In the genomic region with DNA sequence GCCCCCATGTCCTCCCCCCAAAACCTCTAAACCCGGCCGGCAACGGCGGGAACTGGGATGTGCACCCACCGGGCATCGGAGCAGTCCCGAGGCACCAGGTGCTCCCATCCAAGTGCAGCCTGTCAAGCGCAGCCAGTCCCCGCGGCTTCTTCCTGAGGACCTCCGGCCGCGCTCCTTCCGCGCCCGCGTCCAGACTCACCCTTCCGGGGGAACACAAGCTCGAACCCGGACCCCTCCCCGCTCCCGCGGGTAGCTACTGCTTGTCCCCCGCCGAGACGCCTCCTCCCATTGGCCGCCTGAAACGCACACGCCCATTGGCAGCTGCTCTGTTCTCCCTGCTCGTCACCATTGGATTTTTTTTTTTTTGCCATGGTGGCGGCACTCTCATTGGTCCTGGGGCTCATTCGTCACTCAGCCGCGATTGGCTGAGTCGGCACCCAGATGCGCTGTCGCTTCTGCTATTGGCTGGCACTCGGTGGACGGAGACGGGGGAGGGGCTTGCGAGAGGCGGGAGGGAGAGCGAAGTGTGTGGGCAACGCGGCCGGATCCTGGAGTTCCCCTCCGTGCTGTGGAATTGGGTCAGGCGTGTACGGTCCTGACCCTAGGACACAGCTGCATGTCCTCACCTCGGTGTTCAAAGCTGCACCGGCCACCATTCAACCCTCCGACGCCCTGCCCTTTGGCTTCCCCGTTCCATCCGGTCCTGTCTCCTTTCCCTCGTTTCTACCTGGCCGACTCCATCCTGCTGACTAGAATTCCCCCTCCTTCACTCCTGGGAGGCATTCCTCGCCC, we compare ENCODE assay signal across 1 cellular context.
TF ChIP-seq lines count a peak whose summit lies in the region.

Gene TYK2 (minus strand): TSS at position 262 of the 792 bp plus-strand sequence. CDS start 2,166 bp downstream, outside the sequence.

TF ChIP-seq in K562, 482 proteins besides CTCF, POLR2A, EP300 and RAD21 (continued from another document and continues in another):
- TF ChIP-seq EGR1 (conservative IDR thresholded peaks at IDR 0.05) (peak; percentile 68), RCOR1 (IDR thresholded peaks at IDR 0.05; ENCODE audit: borderline replicate concordance in 1 of 2, low read depth in 2 of 2, low read length in 2 of 2) (no peak), ZNF695 (CRISPR knock-in tag; IDR thresholded peaks at IDR 0.05) (no peak), POLR2G (IDR thresholded peaks at IDR 0.05; ENCODE audit: low read depth, low read length) (peak; percentile 94), ESRRA (IDR thresholded peaks at IDR 0.05; ENCODE audit: borderline replicate concordance, low read depth) (peak; percentile 8; the same call in 1 of the 2 replicates), MBD2 (IDR thresholded peaks at IDR 0.05; ENCODE audit: borderline replicate concordance, low read depth) (peak; percentile 99), PRPF4 (IDR thresholded peaks at IDR 0.05; ENCODE audit: insufficient read depth, low read depth, low read length, poor library complexity, severe bottlenecking) (no peak), NFRKB (IDR thresholded peaks at IDR 0.05; ENCODE audit: low read depth) (peak; percentile 69), ATF4 (CRISPR knock-in tag; IDR thresholded peaks at IDR 0.05) (no peak; the same call in 1 of the 2 replicates), CLOCK (CRISPR knock-in tag; IDR thresholded peaks at IDR 0.05; ENCODE audit: borderline replicate concordance) (no peak), ASH1L (IDR thresholded peaks at IDR 0.05; ENCODE audit: borderline replicate concordance, low read depth, partially characterized antibody) (peak; percentile 99), NR2C1 (IDR thresholded peaks at IDR 0.05) (no peak), NR2C1 (tag; IDR thresholded peaks at IDR 0.05) (no peak), FOXK1 (CRISPR knock-in tag; IDR thresholded peaks at IDR 0.05; ENCODE audit: borderline replicate concordance) (peak; percentile 38; the same call in 1 of the 2 replicates), ZNF444 (CRISPR knock-in tag; IDR thresholded peaks at IDR 0.05) (no peak), ZNF511 (CRISPR knock-in tag; IDR thresholded peaks at IDR 0.05) (no peak; the same call in none of the 2 replicates), SMC3 (conservative IDR thresholded peaks at IDR 0.05; ENCODE audit: insufficient read depth, low read depth, low read length) (no peak), BRCA1 (IDR thresholded peaks at IDR 0.05) (no peak), BRCA1 (CRISPR knock-in tag; IDR thresholded peaks at IDR 0.05) (no peak), HNRNPH1 (optimal IDR thresholded peaks at IDR 0.05; ENCODE audit: low read depth, low read length) (no peak), NFATC3 (IDR thresholded peaks at IDR 0.05) (no peak), HNRNPLL (IDR thresholded peaks at IDR 0.05; ENCODE audit: low read depth, low read length, poor library complexity, severe bottlenecking) (peak; percentile 52), ZNF239 (CRISPR knock-in tag; IDR thresholded peaks at IDR 0.05) (no peak), DMBX1 (CRISPR knock-in tag; IDR thresholded peaks at IDR 0.05; ENCODE audit: borderline replicate concordance) (no peak), KDM5B (IDR thresholded peaks at IDR 0.05; ENCODE audit: insufficient replicate concordance, low read depth, low read length) (peak; percentile 92), POLR3A (IDR thresholded peaks at IDR 0.05; ENCODE audit: borderline replicate concordance, extremely low read depth, insufficient read depth, insufficient read length) (no peak), ZNF584 (CRISPR knock-in tag; IDR thresholded peaks at IDR 0.05; ENCODE audit: low read depth) (no peak), MEF2A (IDR thresholded peaks at IDR 0.05; ENCODE audit: control insufficient read depth, low read depth, low read length) (no peak), SMAD3 (CRISPR knock-in tag; conservative IDR thresholded peaks at IDR 0.05) (no peak), ZNF175 (CRISPR knock-in tag; IDR thresholded peaks at IDR 0.05; ENCODE audit: low read depth) (no peak), ZKSCAN1 (IDR thresholded peaks at IDR 0.05; ENCODE audit: low read depth, low read length) (0 out of 2 replicates have a peak, but pooled peaks have one; percentile 17), IRF2 (CRISPR knock-in tag; IDR thresholded peaks at IDR 0.05) (no peak)
- TF ChIP-seq, protein P1, sequence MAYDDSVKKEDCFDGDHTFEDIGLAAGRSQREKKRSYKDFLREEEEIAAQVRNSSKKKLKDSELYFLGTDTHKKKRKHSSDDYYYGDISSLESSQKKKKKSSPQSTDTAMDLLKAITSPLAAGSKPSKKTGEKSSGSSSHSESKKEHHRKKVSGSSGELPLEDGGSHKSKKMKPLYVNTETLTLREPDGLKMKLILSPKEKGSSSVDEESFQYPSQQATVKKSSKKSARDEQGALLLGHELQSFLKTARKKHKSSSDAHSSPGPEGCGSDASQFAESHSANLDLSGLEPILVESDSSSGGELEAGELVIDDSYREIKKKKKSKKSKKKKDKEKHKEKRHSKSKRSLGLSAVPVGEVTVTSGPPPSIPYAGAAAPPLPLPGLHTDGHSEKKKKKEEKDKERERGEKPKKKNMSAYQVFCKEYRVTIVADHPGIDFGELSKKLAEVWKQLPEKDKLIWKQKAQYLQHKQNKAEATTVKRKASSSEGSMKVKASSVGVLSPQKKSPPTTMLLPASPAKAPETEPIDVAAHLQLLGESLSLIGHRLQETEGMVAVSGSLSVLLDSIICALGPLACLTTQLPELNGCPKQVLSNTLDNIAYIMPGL (CRISPR knock-in tag; IDR thresholded peaks at IDR 0.05): no peak
- TF ChIP-seq, protein P2, sequence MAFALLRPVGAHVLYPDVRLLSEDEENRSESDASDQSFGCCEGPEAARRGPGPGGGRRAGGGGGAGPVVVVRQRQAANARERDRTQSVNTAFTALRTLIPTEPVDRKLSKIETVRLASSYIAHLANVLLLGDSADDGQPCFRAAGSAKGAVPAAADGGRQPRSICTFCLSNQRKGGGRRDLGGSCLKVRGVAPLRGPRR (CRISPR knock-in tag; IDR thresholded peaks at IDR 0.05): no peak
- TF ChIP-seq, protein P3, sequence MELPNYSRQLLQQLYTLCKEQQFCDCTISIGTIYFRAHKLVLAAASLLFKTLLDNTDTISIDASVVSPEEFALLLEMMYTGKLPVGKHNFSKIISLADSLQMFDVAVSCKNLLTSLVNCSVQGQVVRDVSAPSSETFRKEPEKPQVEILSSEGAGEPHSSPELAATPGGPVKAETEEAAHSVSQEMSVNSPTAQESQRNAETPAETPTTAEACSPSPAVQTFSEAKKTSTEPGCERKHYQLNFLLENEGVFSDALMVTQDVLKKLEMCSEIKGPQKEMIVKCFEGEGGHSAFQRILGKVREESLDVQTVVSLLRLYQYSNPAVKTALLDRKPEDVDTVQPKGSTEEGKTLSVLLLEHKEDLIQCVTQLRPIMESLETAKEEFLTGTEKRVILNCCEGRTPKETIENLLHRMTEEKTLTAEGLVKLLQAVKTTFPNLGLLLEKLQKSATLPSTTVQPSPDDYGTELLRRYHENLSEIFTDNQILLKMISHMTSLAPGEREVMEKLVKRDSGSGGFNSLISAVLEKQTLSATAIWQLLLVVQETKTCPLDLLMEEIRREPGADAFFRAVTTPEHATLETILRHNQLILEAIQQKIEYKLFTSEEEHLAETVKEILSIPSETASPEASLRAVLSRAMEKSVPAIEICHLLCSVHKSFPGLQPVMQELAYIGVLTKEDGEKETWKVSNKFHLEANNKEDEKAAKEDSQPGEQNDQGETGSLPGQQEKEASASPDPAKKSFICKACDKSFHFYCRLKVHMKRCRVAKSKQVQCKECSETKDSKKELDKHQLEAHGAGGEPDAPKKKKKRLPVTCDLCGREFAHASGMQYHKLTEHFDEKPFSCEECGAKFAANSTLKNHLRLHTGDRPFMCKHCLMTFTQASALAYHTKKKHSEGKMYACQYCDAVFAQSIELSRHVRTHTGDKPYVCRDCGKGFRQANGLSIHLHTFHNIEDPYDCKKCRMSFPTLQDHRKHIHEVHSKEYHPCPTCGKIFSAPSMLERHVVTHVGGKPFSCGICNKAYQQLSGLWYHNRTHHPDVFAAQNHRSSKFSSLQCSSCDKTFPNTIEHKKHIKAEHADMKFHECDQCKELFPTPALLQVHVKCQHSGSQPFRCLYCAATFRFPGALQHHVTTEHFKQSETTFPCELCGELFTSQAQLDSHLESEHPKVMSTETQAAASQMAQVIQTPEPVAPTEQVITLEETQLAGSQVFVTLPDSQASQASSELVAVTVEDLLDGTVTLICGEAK (IDR thresholded peaks at IDR 0.05): peak; percentile 71
- TF ChIP-seq, protein P3 (CRISPR knock-in tag; IDR thresholded peaks at IDR 0.05): no peak
- TF ChIP-seq, protein P4, sequence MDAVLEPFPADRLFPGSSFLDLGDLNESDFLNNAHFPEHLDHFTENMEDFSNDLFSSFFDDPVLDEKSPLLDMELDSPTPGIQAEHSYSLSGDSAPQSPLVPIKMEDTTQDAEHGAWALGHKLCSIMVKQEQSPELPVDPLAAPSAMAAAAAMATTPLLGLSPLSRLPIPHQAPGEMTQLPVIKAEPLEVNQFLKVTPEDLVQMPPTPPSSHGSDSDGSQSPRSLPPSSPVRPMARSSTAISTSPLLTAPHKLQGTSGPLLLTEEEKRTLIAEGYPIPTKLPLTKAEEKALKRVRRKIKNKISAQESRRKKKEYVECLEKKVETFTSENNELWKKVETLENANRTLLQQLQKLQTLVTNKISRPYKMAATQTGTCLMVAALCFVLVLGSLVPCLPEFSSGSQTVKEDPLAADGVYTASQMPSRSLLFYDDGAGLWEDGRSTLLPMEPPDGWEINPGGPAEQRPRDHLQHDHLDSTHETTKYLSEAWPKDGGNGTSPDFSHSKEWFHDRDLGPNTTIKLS (IDR thresholded peaks at IDR 0.05; ENCODE audit: borderline replicate concordance, low read depth): peak; percentile 82; the same call in 1 of the 2 replicates
- TF ChIP-seq, protein P5, sequence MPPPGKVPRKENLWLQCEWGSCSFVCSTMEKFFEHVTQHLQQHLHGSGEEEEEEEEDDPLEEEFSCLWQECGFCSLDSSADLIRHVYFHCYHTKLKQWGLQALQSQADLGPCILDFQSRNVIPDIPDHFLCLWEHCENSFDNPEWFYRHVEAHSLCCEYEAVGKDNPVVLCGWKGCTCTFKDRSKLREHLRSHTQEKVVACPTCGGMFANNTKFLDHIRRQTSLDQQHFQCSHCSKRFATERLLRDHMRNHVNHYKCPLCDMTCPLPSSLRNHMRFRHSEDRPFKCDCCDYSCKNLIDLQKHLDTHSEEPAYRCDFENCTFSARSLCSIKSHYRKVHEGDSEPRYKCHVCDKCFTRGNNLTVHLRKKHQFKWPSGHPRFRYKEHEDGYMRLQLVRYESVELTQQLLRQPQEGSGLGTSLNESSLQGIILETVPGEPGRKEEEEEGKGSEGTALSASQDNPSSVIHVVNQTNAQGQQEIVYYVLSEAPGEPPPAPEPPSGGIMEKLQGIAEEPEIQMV (tag; conservative IDR thresholded peaks at IDR 0.05; ENCODE audit: low read depth): no peak
